ENCODE assay signal across 1 cellular context in the genomic region with DNA sequence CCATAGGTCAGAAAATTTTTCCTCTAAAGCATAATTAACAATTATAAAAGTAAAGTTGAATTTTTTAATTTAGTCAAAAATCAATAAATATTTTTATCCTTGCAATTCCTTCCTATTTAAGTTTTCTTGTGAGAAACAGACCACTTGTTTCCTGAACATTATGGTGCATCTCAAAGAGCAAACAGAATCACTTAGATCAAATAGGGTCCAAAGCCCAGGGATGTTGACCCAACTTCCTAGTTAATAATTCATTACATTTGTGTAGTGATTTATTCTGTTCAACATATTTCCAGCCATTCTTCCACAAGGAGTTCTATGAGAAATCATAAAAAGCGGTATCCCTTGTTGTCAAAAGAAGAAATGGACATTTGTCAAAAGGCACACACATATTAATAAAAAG.
TF ChIP-seq lines count a peak whose summit lies in the region.

No MANE protein-coding gene starts in this region.

TF ChIP-seq in HepG2, 621 proteins besides CTCF, POLR2A, EP300 and RAD21 (continued from another document and continues in another):
- TF ChIP-seq, protein P1, sequence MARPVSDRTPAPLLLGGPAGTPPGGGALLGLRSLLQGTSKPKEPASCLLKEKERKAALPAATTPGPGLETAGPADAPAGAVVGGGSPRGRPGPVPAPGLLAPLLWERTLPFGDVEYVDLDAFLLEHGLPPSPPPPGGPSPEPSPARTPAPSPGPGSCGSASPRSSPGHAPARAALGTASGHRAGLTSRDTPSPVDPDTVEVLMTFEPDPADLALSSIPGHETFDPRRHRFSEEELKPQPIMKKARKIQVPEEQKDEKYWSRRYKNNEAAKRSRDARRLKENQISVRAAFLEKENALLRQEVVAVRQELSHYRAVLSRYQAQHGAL (CRISPR knock-in tag; IDR thresholded peaks at IDR 0.05; ENCODE audit: not compliant biosample characterization): no peak
- TF ChIP-seq ZFP37 (CRISPR knock-in tag; IDR thresholded peaks at IDR 0.05; ENCODE audit: borderline replicate concordance) (no peak), ZNF383 (CRISPR knock-in tag; IDR thresholded peaks at IDR 0.05; ENCODE audit: borderline replicate concordance) (no peak), TCF12 (IDR thresholded peaks at IDR 0.05) (no peak), TCF12 (CRISPR knock-in tag; IDR thresholded peaks at IDR 0.05) (no peak), MIXL1 (CRISPR knock-in tag; IDR thresholded peaks at IDR 0.05) (peak; percentile 58; the same call in 1 of the 2 replicates), GFI1 (CRISPR knock-in tag; IDR thresholded peaks at IDR 0.05; ENCODE audit: borderline replicate concordance) (peak; percentile 98), ZBTB10 (CRISPR knock-in tag; IDR thresholded peaks at IDR 0.05; ENCODE audit: borderline replicate concordance) (no peak), KDM6A (CRISPR knock-in tag; IDR thresholded peaks at IDR 0.05; ENCODE audit: low read depth) (0 out of 2 replicates have a peak, but pooled peaks have one; percentile 30), NR2F6 (IDR thresholded peaks at IDR 0.05) (no peak), NR2F6 (CRISPR knock-in tag; IDR thresholded peaks at IDR 0.05) (peak; percentile 22; the same call in 1 of the 2 replicates), ZNF644 (CRISPR knock-in tag; IDR thresholded peaks at IDR 0.05; ENCODE audit: low read depth) (peak; percentile 67), ZNF124 (CRISPR knock-in tag; IDR thresholded peaks at IDR 0.05) (no peak), ELF3 (CRISPR knock-in tag; IDR thresholded peaks at IDR 0.05) (peak; percentile 33; the same call in 1 of the 2 replicates), TRIM24 (CRISPR knock-in tag; IDR thresholded peaks at IDR 0.05) (no peak), HES4 (CRISPR knock-in tag; IDR thresholded peaks at IDR 0.05; ENCODE audit: borderline replicate concordance) (no peak), AGO1 (IDR thresholded peaks at IDR 0.05; ENCODE audit: low read depth, low read length, poor library complexity, severe bottlenecking) (no peak), ZNF431 (CRISPR knock-in tag; IDR thresholded peaks at IDR 0.05; ENCODE audit: borderline replicate concordance, low read depth) (no peak), ZNF550 (CRISPR knock-in tag; IDR thresholded peaks at IDR 0.05; ENCODE audit: borderline replicate concordance) (no peak), ARID4A (CRISPR knock-in tag; IDR thresholded peaks at IDR 0.05; ENCODE audit: borderline replicate concordance) (no peak), HNF1A (IDR thresholded peaks at IDR 0.05; ENCODE audit: low read depth) (peak; percentile 91), HNF1A (CRISPR knock-in tag; IDR thresholded peaks at IDR 0.05; ENCODE audit: borderline replicate concordance) (peak; percentile 84; the same call in 1 of the 2 replicates), ZGPAT (CRISPR knock-in tag; IDR thresholded peaks at IDR 0.05) (0 out of 2 replicates have a peak, but pooled peaks have one; percentile 19), GLMP (CRISPR knock-in tag; IDR thresholded peaks at IDR 0.05; ENCODE audit: borderline replicate concordance) (no peak), HNF4A (CRISPR knock-in tag; IDR thresholded peaks at IDR 0.05) (peak; percentile 81)
- TF ChIP-seq, protein P2, sequence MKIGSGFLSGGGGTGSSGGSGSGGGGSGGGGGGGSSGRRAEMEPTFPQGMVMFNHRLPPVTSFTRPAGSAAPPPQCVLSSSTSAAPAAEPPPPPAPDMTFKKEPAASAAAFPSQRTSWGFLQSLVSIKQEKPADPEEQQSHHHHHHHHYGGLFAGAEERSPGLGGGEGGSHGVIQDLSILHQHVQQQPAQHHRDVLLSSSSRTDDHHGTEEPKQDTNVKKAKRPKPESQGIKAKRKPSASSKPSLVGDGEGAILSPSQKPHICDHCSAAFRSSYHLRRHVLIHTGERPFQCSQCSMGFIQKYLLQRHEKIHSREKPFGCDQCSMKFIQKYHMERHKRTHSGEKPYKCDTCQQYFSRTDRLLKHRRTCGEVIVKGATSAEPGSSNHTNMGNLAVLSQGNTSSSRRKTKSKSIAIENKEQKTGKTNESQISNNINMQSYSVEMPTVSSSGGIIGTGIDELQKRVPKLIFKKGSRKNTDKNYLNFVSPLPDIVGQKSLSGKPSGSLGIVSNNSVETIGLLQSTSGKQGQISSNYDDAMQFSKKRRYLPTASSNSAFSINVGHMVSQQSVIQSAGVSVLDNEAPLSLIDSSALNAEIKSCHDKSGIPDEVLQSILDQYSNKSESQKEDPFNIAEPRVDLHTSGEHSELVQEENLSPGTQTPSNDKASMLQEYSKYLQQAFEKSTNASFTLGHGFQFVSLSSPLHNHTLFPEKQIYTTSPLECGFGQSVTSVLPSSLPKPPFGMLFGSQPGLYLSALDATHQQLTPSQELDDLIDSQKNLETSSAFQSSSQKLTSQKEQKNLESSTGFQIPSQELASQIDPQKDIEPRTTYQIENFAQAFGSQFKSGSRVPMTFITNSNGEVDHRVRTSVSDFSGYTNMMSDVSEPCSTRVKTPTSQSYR (CRISPR knock-in tag; IDR thresholded peaks at IDR 0.05; ENCODE audit: borderline replicate concordance): no peak
- TF ChIP-seq, protein P3, sequence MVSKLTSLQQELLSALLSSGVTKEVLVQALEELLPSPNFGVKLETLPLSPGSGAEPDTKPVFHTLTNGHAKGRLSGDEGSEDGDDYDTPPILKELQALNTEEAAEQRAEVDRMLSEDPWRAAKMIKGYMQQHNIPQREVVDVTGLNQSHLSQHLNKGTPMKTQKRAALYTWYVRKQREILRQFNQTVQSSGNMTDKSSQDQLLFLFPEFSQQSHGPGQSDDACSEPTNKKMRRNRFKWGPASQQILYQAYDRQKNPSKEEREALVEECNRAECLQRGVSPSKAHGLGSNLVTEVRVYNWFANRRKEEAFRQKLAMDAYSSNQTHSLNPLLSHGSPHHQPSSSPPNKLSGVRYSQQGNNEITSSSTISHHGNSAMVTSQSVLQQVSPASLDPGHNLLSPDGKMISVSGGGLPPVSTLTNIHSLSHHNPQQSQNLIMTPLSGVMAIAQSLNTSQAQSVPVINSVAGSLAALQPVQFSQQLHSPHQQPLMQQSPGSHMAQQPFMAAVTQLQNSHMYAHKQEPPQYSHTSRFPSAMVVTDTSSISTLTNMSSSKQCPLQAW (CRISPR knock-in tag; IDR thresholded peaks at IDR 0.05): no peak; the same call in 1 of the 2 replicates
- TF ChIP-seq, protein P4, sequence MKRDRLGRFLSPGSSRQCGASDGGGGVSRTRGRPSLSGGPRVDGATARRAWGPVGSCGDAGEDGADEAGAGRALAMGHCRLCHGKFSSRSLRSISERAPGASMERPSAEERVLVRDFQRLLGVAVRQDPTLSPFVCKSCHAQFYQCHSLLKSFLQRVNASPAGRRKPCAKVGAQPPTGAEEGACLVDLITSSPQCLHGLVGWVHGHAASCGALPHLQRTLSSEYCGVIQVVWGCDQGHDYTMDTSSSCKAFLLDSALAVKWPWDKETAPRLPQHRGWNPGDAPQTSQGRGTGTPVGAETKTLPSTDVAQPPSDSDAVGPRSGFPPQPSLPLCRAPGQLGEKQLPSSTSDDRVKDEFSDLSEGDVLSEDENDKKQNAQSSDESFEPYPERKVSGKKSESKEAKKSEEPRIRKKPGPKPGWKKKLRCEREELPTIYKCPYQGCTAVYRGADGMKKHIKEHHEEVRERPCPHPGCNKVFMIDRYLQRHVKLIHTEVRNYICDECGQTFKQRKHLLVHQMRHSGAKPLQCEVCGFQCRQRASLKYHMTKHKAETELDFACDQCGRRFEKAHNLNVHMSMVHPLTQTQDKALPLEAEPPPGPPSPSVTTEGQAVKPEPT (CRISPR knock-in tag; IDR thresholded peaks at IDR 0.05; ENCODE audit: low read depth): no peak
